In the genomic region with DNA sequence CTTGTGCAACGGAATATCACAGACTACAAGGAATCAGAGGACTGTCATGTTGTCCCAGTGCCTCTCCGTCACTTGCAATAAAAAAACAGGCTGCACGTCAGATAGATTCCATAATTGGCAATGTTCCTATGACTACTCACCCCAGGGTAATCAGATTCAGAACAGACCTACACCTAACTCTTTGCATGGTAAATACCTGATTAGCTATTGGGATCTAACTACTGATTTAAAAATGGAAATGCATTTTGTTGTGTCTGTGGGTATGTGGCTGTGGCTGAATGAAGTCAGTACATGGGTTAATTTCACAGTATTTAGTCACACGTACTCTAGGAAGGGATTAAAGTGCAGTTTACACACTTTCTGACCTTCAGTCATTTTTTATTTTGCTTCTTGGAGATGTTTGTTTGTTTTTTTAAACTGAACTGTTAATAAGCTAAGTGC, we compare ENCODE assay signal across 25 cellular contexts.
"Had no signal": no experiment of that assay in that cellular context is flagged by ENCODE, and none has a peak within 500 bp of the region (broad histone marks: within the 10 kb centered on the region; RNA-seq: fewer than 3 reads in every experiment).

No MANE protein-coding gene starts in this region.

- H3K4me1 ChIP-seq: breast epithelium had no signal

- H3K9me3 ChIP-seq: breast epithelium had no signal

- H3K4me3 ChIP-seq: breast epithelium had no signal

- H3K9me3 Mint-ChIP-seq: activated CD4-positive, alpha-beta memory T cell treated with anti-CD3 and anti-CD28 coated beads for 36 hours; activated CD4-positive, alpha-beta T cell treated with anti-CD3 and anti-CD28 coated beads, Interleukin-2, amount 10 ng/mL, durations not matched to agents 7 days and 5 days; activated naive CD4-positive, alpha-beta T cell treated with anti-CD3 and anti-CD28 coated beads for 36 hours; activated T-helper 17 cell treated with anti-CD3 and anti-CD28 coated beads, Interleukin-2, amount 50 U/mL, for 72 hours; T-cell had no signal

- H3K4me1 Mint-ChIP-seq: activated CD4-positive, alpha-beta T cell treated with anti-CD3 and anti-CD28 coated beads, Interleukin-2, amount 10 ng/mL, durations not matched to agents 7 days and 5 days; activated T-helper 17 cell treated with anti-CD3 and anti-CD28 coated beads, Interleukin-2, amount 50 U/mL, for 72 hours; T-cell had no signal

- H3K27ac ChIP-seq: breast epithelium had no signal

- DNase-seq: activated CD4-positive, alpha-beta memory T cell treated with anti-CD3 and anti-CD28 coated beads for 36 hours; activated CD4-positive, alpha-beta T cell treated with anti-CD3 and anti-CD28 coated beads, Interleukin-2, amount 10 ng/mL, durations not matched to agents 7 days and 5 days; activated CD4-positive, CD25-positive, alpha-beta regulatory T cell; activated gamma-delta T cell; activated naive CD4-positive, alpha-beta T cell treated with anti-CD3 and anti-CD28 coated beads for 36 hours; activated T-cell treated with anti-CD3 and anti-CD28 coated beads for 4 hours; activated T-cell treated with anti-CD3 and anti-CD28 coated beads, Interleukin-2, amount 50 U/mL, for 48 hours; amygdala; central memory CD4-positive, alpha-beta T cell; Kasumi-1; KBM-7; NCI-H1092; NCI-H1417 treated with DMSO at 0.1 percent for 48 hours; NCI-H187; NCI-H2081; NCI-H510A treated with DMSO at 0.1 percent for 48 hours; NCI-H69; NK-92 treated with Interleukin-12 subunit alpha and Interleukin-12 subunit beta, amount 100 ng/mL, for 24 hours; SHP77; T-cell; T-helper 2 cell; T1000 had no signal

- H3K36me3 ChIP-seq: breast epithelium had no signal

- H3K4me3 Mint-ChIP-seq: activated CD4-positive, alpha-beta memory T cell treated with anti-CD3 and anti-CD28 coated beads for 36 hours; activated CD4-positive, alpha-beta T cell treated with anti-CD3 and anti-CD28 coated beads, Interleukin-2, amount 10 ng/mL, durations not matched to agents 7 days and 5 days; activated naive CD4-positive, alpha-beta T cell treated with anti-CD3 and anti-CD28 coated beads for 36 hours; activated naive CD8-positive, alpha-beta T cell; activated T-helper 17 cell treated with anti-CD3 and anti-CD28 coated beads, Interleukin-2, amount 50 U/mL, for 72 hours; T-cell had no signal

- H3K27me3 ChIP-seq: breast epithelium had no signal

- H3K27ac Mint-ChIP-seq: activated CD4-positive, alpha-beta memory T cell treated with anti-CD3 and anti-CD28 coated beads for 36 hours; activated CD4-positive, alpha-beta T cell treated with anti-CD3 and anti-CD28 coated beads, Interleukin-2, amount 10 ng/mL, durations not matched to agents 7 days and 5 days; activated naive CD4-positive, alpha-beta T cell treated with anti-CD3 and anti-CD28 coated beads for 36 hours; activated naive CD8-positive, alpha-beta T cell; activated T-helper 17 cell treated with anti-CD3 and anti-CD28 coated beads, Interleukin-2, amount 50 U/mL, for 72 hours; T-cell had no signal

- H3K36me3 Mint-ChIP-seq: activated CD4-positive, alpha-beta memory T cell treated with anti-CD3 and anti-CD28 coated beads for 36 hours; activated naive CD8-positive, alpha-beta T cell; T-cell had no signal

- H3K27me3 Mint-ChIP-seq: activated CD4-positive, alpha-beta memory T cell treated with anti-CD3 and anti-CD28 coated beads for 36 hours; activated CD4-positive, alpha-beta T cell treated with anti-CD3 and anti-CD28 coated beads, Interleukin-2, amount 10 ng/mL, durations not matched to agents 7 days and 5 days; activated naive CD8-positive, alpha-beta T cell; activated T-helper 17 cell treated with anti-CD3 and anti-CD28 coated beads, Interleukin-2, amount 50 U/mL, for 72 hours; T-cell had no signal

- ATAC-seq: activated T-helper 17 cell treated with anti-CD3 and anti-CD28 coated beads, Interleukin-2, amount 50 U/mL, for 72 hours; T-cell had no signal
